In the genomic region with DNA sequence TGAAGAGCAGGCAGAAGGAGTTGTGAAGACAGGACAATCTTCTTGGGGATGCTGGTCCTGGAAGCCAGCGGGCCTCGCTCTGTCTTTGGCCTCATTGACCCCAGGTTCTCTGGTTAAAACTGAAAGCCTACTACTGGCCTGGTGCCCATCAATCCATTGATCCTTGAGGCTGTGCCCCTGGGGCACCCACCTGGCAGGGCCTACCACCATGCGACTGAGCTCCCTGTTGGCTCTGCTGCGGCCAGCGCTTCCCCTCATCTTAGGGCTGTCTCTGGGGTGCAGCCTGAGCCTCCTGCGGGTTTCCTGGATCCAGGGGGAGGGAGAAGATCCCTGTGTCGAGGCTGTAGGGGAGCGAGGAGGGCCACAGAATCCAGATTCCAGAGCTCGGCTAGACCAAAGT, we compare ENCODE assay signal across 10 cellular contexts. TPM values are rescaled to one million over a fixed set of nuclear protein-coding genes. Genes with fewer than 3 reads are reported as not detected.
DNase-seq lines count a peak whose midpoint lies in the region; ATAC-seq lines count a peak whose summit lies in the region.
"Had no signal": no experiment of that assay in that cellular context is flagged by ENCODE, and none has a peak within 500 bp of the region (broad histone marks: within the 10 kb centered on the region; RNA-seq: fewer than 3 reads in every experiment).

No MANE protein-coding gene starts in this region.

- H3K36me3 Mint-ChIP-seq in T-helper 2 cell treated with Interferon-gamma antibody and Interleukin-4, amounts not matched to agents 5 μg/mL and 100 μg/mL, for 36 hours (ENCODE audit: low read depth) = peaks cover 18% of the 10 kb centered on the region
- H3K36me3 Mint-ChIP-seq in activated T-helper 1 cell treated with anti-CD3 and anti-CD28 coated beads, Interleukin-12 subunit alpha, Interleukin-12 subunit beta, Interleukin-2, Interleukin-4 antibody, amounts not matched to agents 30 ng/mL and 10 ng/mL and 1 ng/mL, durations not matched to agents 14 hours and 24 hours and 36 hours (ENCODE audit: low read depth) = peaks cover 10% of the 10 kb centered on the region
- H3K36me3 Mint-ChIP-seq in stimulated activated naive B cell treated with anti-CD40 and anti-IgM and Interleukin-4, amounts not matched to agents 10 μg/mL and 1 μg/mL and 100 μg/mL, for 72 hours = peaks cover 8 to 32% of the 10 kb centered on the region in 2 donors

- H3K4me3 Mint-ChIP-seq in T-helper 2 cell treated with Interferon-gamma antibody and Interleukin-4, amounts not matched to agents 5 μg/mL and 100 μg/mL, for 36 hours = peak overlapping the region; percentile 97
- peak overlapping the region; percentile 100 for H3K4me3 Mint-ChIP-seq in activated T-helper 1 cell treated with anti-CD3 and anti-CD28 coated beads, Interleukin-12 subunit alpha, Interleukin-12 subunit beta, Interleukin-2, Interleukin-4 antibody, amounts not matched to agents 30 ng/mL and 10 ng/mL and 1 ng/mL, durations not matched to agents 14 hours and 24 hours and 36 hours
- peak overlapping the region; percentile 97 to 98 for H3K4me3 Mint-ChIP-seq in stimulated activated naive B cell treated with anti-CD40 and anti-IgM and Interleukin-4, amounts not matched to agents 10 μg/mL and 1 μg/mL and 100 μg/mL, for 72 hours

- no peaks in the 10 kb centered on the region for H3K9me3 ChIP-seq in iPS-18c (ENCODE audit: control insufficient read depth, insufficient read depth, low read length)

- DNase-seq in T-helper 2 cell treated with Interferon-gamma antibody and Interleukin-4, amounts not matched to agents 5 μg/mL and 100 μg/mL, for 36 hours (ENCODE audit: low spot score) = no peak
- no peak for DNase-seq in T-helper 2 cell
- DNase-seq in activated T-helper 1 cell treated with anti-CD3 and anti-CD28 coated beads, Interleukin-12 subunit alpha, Interleukin-12 subunit beta, Interleukin-2, Interleukin-4 antibody, amounts not matched to agents 30 ng/mL and 10 ng/mL and 1 ng/mL, durations not matched to agents 14 hours and 24 hours and 36 hours (ENCODE audit: low spot score) = no peak
- DNase-seq in stimulated activated naive B cell treated with anti-CD40 and anti-IgM and Interleukin-4, amounts not matched to agents 10 μg/mL and 1 μg/mL and 100 μg/mL, for 72 hours = no peak
- DNase-seq in NCI-H345 treated with DMSO at 0.1 percent for 48 hours (lab: John Stamatoyannopoulos, UW; ENCODE audit: unreplicated experiment) = no peak
- no peak for DNase-seq in NCI-H187 treated with DMSO at 0.1 percent for 48 hours (lab: John Stamatoyannopoulos, UW)
- no peak for DNase-seq in activated CD8-positive, alpha-beta memory T cell treated with anti-CD3 and anti-CD28 coated beads, Interleukin-2, amount 50 U/mL, for 4 hours

- intact Hi-C loops in activated T-helper 1 cell treated with anti-CD3 and anti-CD28 coated beads, Interleukin-12 subunit alpha, Interleukin-12 subunit beta, Interleukin-2, Interleukin-4 antibody, amounts not matched to agents 30 ng/mL and 10 ng/mL and 1 ng/mL, durations not matched to agents 14 hours and 24 hours and 36 hours (cut with micrococcal nuclease) = loop anchor here (2.0 to 10.0 kb wide), 4 partner anchors 117 to 1441 kb away; a partner anchor contains a TSS

- H3K27me3 Mint-ChIP-seq in T-helper 2 cell treated with Interferon-gamma antibody and Interleukin-4, amounts not matched to agents 5 μg/mL and 100 μg/mL, for 36 hours (ENCODE audit: low read depth) = peaks cover 4% of the 10 kb centered on the region
- peaks cover 2% of the 10 kb centered on the region for H3K27me3 Mint-ChIP-seq in activated T-helper 1 cell treated with anti-CD3 and anti-CD28 coated beads, Interleukin-12 subunit alpha, Interleukin-12 subunit beta, Interleukin-2, Interleukin-4 antibody, amounts not matched to agents 30 ng/mL and 10 ng/mL and 1 ng/mL, durations not matched to agents 14 hours and 24 hours and 36 hours (ENCODE audit: insufficient read depth)
- H3K27me3 Mint-ChIP-seq in stimulated activated naive B cell treated with anti-CD40 and anti-IgM and Interleukin-4, amounts not matched to agents 10 μg/mL and 1 μg/mL and 100 μg/mL, for 72 hours = no peaks in the 10 kb centered on the region

- H3K9me3 Mint-ChIP-seq in T-helper 2 cell treated with Interferon-gamma antibody and Interleukin-4, amounts not matched to agents 5 μg/mL and 100 μg/mL, for 36 hours = no peaks in the 10 kb centered on the region
- H3K9me3 Mint-ChIP-seq in activated T-helper 1 cell treated with anti-CD3 and anti-CD28 coated beads, Interleukin-12 subunit alpha, Interleukin-12 subunit beta, Interleukin-2, Interleukin-4 antibody, amounts not matched to agents 30 ng/mL and 10 ng/mL and 1 ng/mL, durations not matched to agents 14 hours and 24 hours and 36 hours = no peaks in the 10 kb centered on the region
- H3K9me3 Mint-ChIP-seq in stimulated activated naive B cell treated with anti-CD40 and anti-IgM and Interleukin-4, amounts not matched to agents 10 μg/mL and 1 μg/mL and 100 μg/mL, for 72 hours = no peaks in the 10 kb centered on the region

- H3K4me1 Mint-ChIP-seq in T-helper 2 cell treated with Interferon-gamma antibody and Interleukin-4, amounts not matched to agents 5 μg/mL and 100 μg/mL, for 36 hours (ENCODE audit: low read depth) = peaks cover 18% of the 10 kb centered on the region
- H3K4me1 Mint-ChIP-seq in activated T-helper 1 cell treated with anti-CD3 and anti-CD28 coated beads, Interleukin-12 subunit alpha, Interleukin-12 subunit beta, Interleukin-2, Interleukin-4 antibody, amounts not matched to agents 30 ng/mL and 10 ng/mL and 1 ng/mL, durations not matched to agents 14 hours and 24 hours and 36 hours (ENCODE audit: low read depth) = peaks cover 28% of the 10 kb centered on the region
- peaks cover 29 to 49% of the 10 kb centered on the region in 2 donors for H3K4me1 Mint-ChIP-seq in stimulated activated naive B cell treated with anti-CD40 and anti-IgM and Interleukin-4, amounts not matched to agents 10 μg/mL and 1 μg/mL and 100 μg/mL, for 72 hours

- H3K4me3 ChIP-seq in iPS-18c (ENCODE audit: insufficient read depth, low read depth, low read length) = peak overlapping the region; percentile 86

- no peak for ATAC-seq in stimulated activated naive B cell treated with anti-CD40 and anti-IgM and Interleukin-4, amounts not matched to agents 10 μg/mL and 1 μg/mL and 100 μg/mL, for 72 hours (replicated peaks)

- peak overlapping the region; percentile 97 for H3K27ac Mint-ChIP-seq in T-helper 2 cell treated with Interferon-gamma antibody and Interleukin-4, amounts not matched to agents 5 μg/mL and 100 μg/mL, for 36 hours
- peak overlapping the region; percentile 98 for H3K27ac Mint-ChIP-seq in activated T-helper 1 cell treated with anti-CD3 and anti-CD28 coated beads, Interleukin-12 subunit alpha, Interleukin-12 subunit beta, Interleukin-2, Interleukin-4 antibody, amounts not matched to agents 30 ng/mL and 10 ng/mL and 1 ng/mL, durations not matched to agents 14 hours and 24 hours and 36 hours
- H3K27ac Mint-ChIP-seq in stimulated activated naive B cell treated with anti-CD40 and anti-IgM and Interleukin-4, amounts not matched to agents 10 μg/mL and 1 μg/mL and 100 μg/mL, for 72 hours = peak overlapping the region; percentile 98

RNA-seq across cellular contexts. Expression of a gene that starts 1.5 kb away (rescaled TPM):
- 45.6 and 48.5 TPM in 2 replicates for total RNA-seq in activated T-helper 1 cell treated with anti-CD3 and anti-CD28 coated beads, Interleukin-12 subunit alpha, Interleukin-12 subunit beta, Interleukin-2, Interleukin-4 antibody, amounts not matched to agents 30 ng/mL and 10 ng/mL and 1 ng/mL, durations not matched to agents 14 hours and 24 hours and 36 hours

RNA-seq across cellular contexts. Expression of a gene that starts 6.8 kb away (rescaled TPM):
- total RNA-seq in activated T-helper 1 cell treated with anti-CD3 and anti-CD28 coated beads, Interleukin-12 subunit alpha, Interleukin-12 subunit beta, Interleukin-2, Interleukin-4 antibody, amounts not matched to agents 30 ng/mL and 10 ng/mL and 1 ng/mL, durations not matched to agents 14 hours and 24 hours and 36 hours = 81.7 and 85.4 TPM in 2 replicates

RNA-seq across cellular contexts. Expression of a gene that starts 14.7 kb away (rescaled TPM):
- 2.4 and 3.1 TPM in 2 replicates for total RNA-seq in activated T-helper 1 cell treated with anti-CD3 and anti-CD28 coated beads, Interleukin-12 subunit alpha, Interleukin-12 subunit beta, Interleukin-2, Interleukin-4 antibody, amounts not matched to agents 30 ng/mL and 10 ng/mL and 1 ng/mL, durations not matched to agents 14 hours and 24 hours and 36 hours

RNA-seq across cellular contexts. Expression of a gene that starts 23.5 kb away (rescaled TPM):
- total RNA-seq in activated T-helper 1 cell treated with anti-CD3 and anti-CD28 coated beads, Interleukin-12 subunit alpha, Interleukin-12 subunit beta, Interleukin-2, Interleukin-4 antibody, amounts not matched to agents 30 ng/mL and 10 ng/mL and 1 ng/mL, durations not matched to agents 14 hours and 24 hours and 36 hours = not detected in 2 replicates
- total RNA-seq: NCI-H460, pulmonary artery endothelial cell had no signal

RNA-seq across cellular contexts. Expression of a gene that starts 46.8 kb away (rescaled TPM):
- total RNA-seq in activated T-helper 1 cell treated with anti-CD3 and anti-CD28 coated beads, Interleukin-12 subunit alpha, Interleukin-12 subunit beta, Interleukin-2, Interleukin-4 antibody, amounts not matched to agents 30 ng/mL and 10 ng/mL and 1 ng/mL, durations not matched to agents 14 hours and 24 hours and 36 hours = not detected in 2 replicates
- total RNA-seq: NCI-H460, pulmonary artery endothelial cell had no signal
